17 cellular contexts compared by ENCODE assay signal in genomic region chr3:197491923-197492664, GRCh38.
DNase-seq lines count a peak whose midpoint lies in the region; ATAC-seq and TF ChIP-seq lines count a peak whose summit lies in the region.
"Had no signal": no experiment of that assay in that cellular context is flagged by ENCODE, and none has a peak within 500 bp of the region (broad histone marks: within the 10 kb centered on the region; RNA-seq: fewer than 3 reads in every experiment).

No MANE protein-coding gene starts in this region.

- no peaks in the 10 kb centered on the region for H3K4me1 Mint-ChIP-seq in WTC11
- no peaks in the 10 kb centered on the region for H3K4me1 Mint-ChIP-seq in activated T-helper 17 cell treated with anti-CD3 and anti-CD28 coated beads, Interleukin-2, amount 50 U/mL, for 72 hours

- no peak overlapping the region for H3K4me2 ChIP-seq in IMR-90 (ENCODE audit: low read depth, low read length)
- H3K4me2 ChIP-seq in trophoblast cell (ENCODE audit: low read length), result no peak overlapping the region
- H3K4me2 ChIP-seq: BLaER1 treated with 17β-estradiol and CSF1 and Interleukin-3, amounts not matched to agents 10 nM and 100 nM had no signal

- no peak overlapping the region for H4K8ac ChIP-seq in IMR-90 (ENCODE audit: low read depth in 2 of 2, low read length in 2 of 2)
- no peak overlapping the region for H4K8ac ChIP-seq in trophoblast cell (ENCODE audit: low read depth, low read length)

- no peak overlapping the region for H2AK9ac ChIP-seq in IMR-90 (replicated peaks; ENCODE audit: low read depth, low read length, poor library complexity)

- no peaks in the 10 kb centered on the region for H3K79me1 ChIP-seq in IMR-90 (ENCODE audit: low read depth in 1 of 2, low read length in 2 of 2)
- H3K79me1 ChIP-seq in trophoblast cell (ENCODE audit: low read length), result peaks cover 6% of the 10 kb centered on the region

- no peak overlapping the region for H4K12ac ChIP-seq in trophoblast cell (ENCODE audit: low read depth, low read length)

- WGBS in IMR-90 (ENCODE audit: extremely low coverage in 2 of 2, insufficient read length in 1 of 2), 2 experiments, result 100% methylated on average over 5 of the region's 12 CpGs; no CpG with 5 or more reads in 1 of the 2 experiments
- no CpG with 5 or more reads among the region's 12 CpGs for WGBS in trophoblast cell (ENCODE audit: extremely low coverage, insufficient coverage, insufficient read length)

- no peaks in the 10 kb centered on the region; the same call in none of the 2 replicates for H3K27me3 Mint-ChIP-seq in WTC11 (ENCODE audit: low read depth)
- peaks cover 4% of the 10 kb centered on the region for H3K27me3 Mint-ChIP-seq in activated T-helper 17 cell treated with anti-CD3 and anti-CD28 coated beads, Interleukin-2, amount 50 U/mL, for 72 hours

- peaks cover 13% of the 10 kb centered on the region for H3K4me1 ChIP-seq in IMR-90 (ENCODE audit: control insufficient read depth, insufficient read depth, low read length)
- H3K4me1 ChIP-seq in trophoblast cell (ENCODE audit: control insufficient read depth in 1 of 2, insufficient read depth in 2 of 2, low read length in 2 of 2), result peaks cover 15 to 19% of the 10 kb centered on the region in 2 experiments

- H3K9me3 Mint-ChIP-seq in WTC11, result no peaks in the 10 kb centered on the region
- H3K9me3 Mint-ChIP-seq in activated T-helper 17 cell treated with anti-CD3 and anti-CD28 coated beads, Interleukin-2, amount 50 U/mL, for 72 hours, result no peaks in the 10 kb centered on the region
- H3K9me3 Mint-ChIP-seq: CD8-positive, alpha-beta T cell had no signal

- intact Hi-C loops in IMR-90 (cut with micrococcal nuclease), result no loop called here
- intact Hi-C loops in Right ventricle myocardium inferior (cut with DNase I), result no loop called here

- dilution Hi-C loops in IMR-90 (cut with HindIII; ENCODE audit: low sequenced_read_pairs, unreplicated experiment), result no loop called here

- H3K56ac ChIP-seq in IMR-90 (ENCODE audit: extremely low read depth, insufficient read depth, low read length), result no peak overlapping the region

- no peak overlapping the region for H4K5ac ChIP-seq in IMR-90 (ENCODE audit: low read depth, low read length)

- CTCF ChIA-PET in IMR-90 (lab: Yijun Ruan, JAX) (no interaction called here), WTC11 (lab: Charles Lee) (interaction anchor here (1.4 kb wide), 1 partner anchor 107 kb away, joined by 4 read pairs; no protein-coding TSS in a partner anchor)

- H3K9ac ChIP-seq in IMR-90 (ENCODE audit: low read depth, low read length) (no peak overlapping the region), trophoblast cell (ENCODE audit: low read length) (no peak overlapping the region)
- H3K9ac ChIP-seq: BLaER1 treated with 17β-estradiol and CSF1 and Interleukin-3, amounts not matched to agents 10 nM and 100 nM had no signal

- H2BK5ac ChIP-seq in IMR-90 (ENCODE audit: low read depth, low read length, poor library complexity, severe bottlenecking) (no peak overlapping the region), trophoblast cell (ENCODE audit: low read depth, low read length, poor library complexity) (no peak overlapping the region)

- no peak overlapping the region for H3K27ac Mint-ChIP-seq in WTC11
- H3K27ac Mint-ChIP-seq in activated T-helper 17 cell treated with anti-CD3 and anti-CD28 coated beads, Interleukin-2, amount 50 U/mL, for 72 hours, result no peak overlapping the region
- H3K27ac Mint-ChIP-seq: CD8-positive, alpha-beta T cell had no signal

- H2BK20ac ChIP-seq in IMR-90 (ENCODE audit: low read depth, low read length), result no peak overlapping the region

- H3K9me1 ChIP-seq in IMR-90 (ENCODE audit: insufficient read depth, low read length), result peaks cover 16% of the 10 kb centered on the region

- TF ChIP-seq CTCF in IMR-90 (conservative IDR thresholded peaks at IDR 0.05; ENCODE audit: low read depth, low read length) (no peak), WTC11 (IDR thresholded peaks at IDR 0.05) (no peak)

- no peak for DNase-seq in IMR-90
- no peak for DNase-seq in WTC11 (ENCODE audit: low spot score)
- DNase-seq in left lobe of liver (ENCODE audit: low spot score), result no peak
- DNase-seq in trophoblast cell, result no peak
- DNase-seq in Right ventricle myocardium inferior (ENCODE audit: missing footprints), result no peak
- DNase-seq in NCI-H345 (lab: John Stamatoyannopoulos, UW), result no peak
- DNase-seq in NCI-H2107 treated with DMSO at 0.1 percent for 48 hours (lab: John Stamatoyannopoulos, UW; ENCODE audit: unreplicated experiment), result no peak
- DNase-seq: CD8-positive, alpha-beta T cell; KG1; NCI-H1417; NCI-H187; NCI-H2171; NCI-H446 treated with DMSO at 0.1 percent for 48 hours; NK-92 treated with Interleukin-12 subunit alpha and Interleukin-12 subunit beta, amount 100 ng/mL, for 24 hours; SHP77 had no signal

- H2AFZ ChIP-seq in IMR-90 (replicated peaks; ENCODE audit: low read length, poor library complexity), result no peak overlapping the region
- no peak overlapping the region for H2AFZ ChIP-seq in trophoblast cell (ENCODE audit: insufficient read depth, low read length, poor library complexity)

- TF ChIP-seq RAD21 in IMR-90 (IDR thresholded peaks at IDR 0.05; ENCODE audit: low read length), result no peak

- H3K18ac ChIP-seq in IMR-90 (ENCODE audit: low read depth, low read length) (no peak overlapping the region), trophoblast cell (ENCODE audit: low read length) (no peak overlapping the region)

- no peak overlapping the region for H3K14ac ChIP-seq in IMR-90 (replicated peaks; ENCODE audit: low read depth, low read length)
- H3K14ac ChIP-seq in trophoblast cell (ENCODE audit: low read length), result no peak overlapping the region

- no peaks in the 10 kb centered on the region for H3K79me2 ChIP-seq in trophoblast cell (ENCODE audit: control insufficient read depth, insufficient read depth, low read length, poor library complexity)

- H3K23ac ChIP-seq in IMR-90 (ENCODE audit: low read depth, low read length) (no peak overlapping the region), trophoblast cell (ENCODE audit: low read length) (no peak overlapping the region)

- POLR2A ChIA-PET in IMR-90 (lab: Charles Lee; ENCODE audit: unreplicated experiment), result no interaction called here
- POLR2A ChIA-PET in WTC11 (lab: Charles Lee), result no interaction called here

- H3K27ac ChIP-seq in IMR-90 (ENCODE audit: insufficient read depth, low read length), result no peak overlapping the region
- no peak overlapping the region for H3K27ac ChIP-seq in trophoblast cell (ENCODE audit: low read depth, low read length)
- H3K27ac ChIP-seq: BLaER1 treated with 17β-estradiol and CSF1 and Interleukin-3, amounts not matched to agents 10 nM and 100 nM had no signal

- H4K91ac ChIP-seq in IMR-90 (ENCODE audit: insufficient read depth, low read depth, low read length) (no peak overlapping the region), trophoblast cell (ENCODE audit: low read depth, low read length) (no peak overlapping the region)

- 0 out of 2 replicates have a peak overlapping the region, but pooled peaks have one; percentile 1 for H2AK5ac ChIP-seq in IMR-90 (ENCODE audit: low read depth, low read length)
- H2AK5ac ChIP-seq in trophoblast cell (ENCODE audit: low read length), result no peak overlapping the region

- H4K20me1 ChIP-seq in IMR-90 (ENCODE audit: insufficient read depth, low read length), result peaks cover 5% of the 10 kb centered on the region; the same call in 1 of the 2 replicates

- H2BK120ac ChIP-seq in IMR-90 (ENCODE audit: low read depth, low read length) (no peak overlapping the region), trophoblast cell (ENCODE audit: insufficient read depth, low read length, poor library complexity) (no peak overlapping the region)

- H2BK15ac ChIP-seq in IMR-90 (ENCODE audit: low read depth, low read length), result no peak overlapping the region

- no peak for TF ChIP-seq POLR2A in IMR-90 (IDR thresholded peaks at IDR 0.05; ENCODE audit: low read depth, low read length)

- in situ Hi-C loops in IMR-90 (cut with MboI; ENCODE audit: low sequenced_read_pairs), result no loop called here

- H3K36me3 ChIP-seq in IMR-90 (ENCODE audit: control insufficient read depth, insufficient read depth, low read length), result no peaks in the 10 kb centered on the region
- no peaks in the 10 kb centered on the region for H3K36me3 ChIP-seq in trophoblast cell (ENCODE audit: control insufficient read depth in 1 of 2, insufficient read depth in 2 of 2, low read length in 2 of 2)
- H3K36me3 ChIP-seq: BLaER1 treated with 17β-estradiol and CSF1 and Interleukin-3, amounts not matched to agents 10 nM and 100 nM had no signal

- H3K27me3 ChIP-seq in IMR-90 (ENCODE audit: control insufficient read depth, insufficient read depth, low read length) (0 out of 2 replicates have a peak, but pooled peaks cover 5% of the 10 kb centered on the region), trophoblast cell (ENCODE audit: insufficient read depth, low read length) (no peaks in the 10 kb centered on the region)

- no peaks in the 10 kb centered on the region for H3K36me3 Mint-ChIP-seq in WTC11
- no peaks in the 10 kb centered on the region for H3K36me3 Mint-ChIP-seq in activated T-helper 17 cell treated with anti-CD3 and anti-CD28 coated beads, Interleukin-2, amount 50 U/mL, for 72 hours (ENCODE audit: low read depth)
- H3K36me3 Mint-ChIP-seq: CD8-positive, alpha-beta T cell had no signal

- H3K4me3 ChIP-seq in IMR-90 (ENCODE audit: insufficient read depth, low read depth, low read length) (no peak overlapping the region), trophoblast cell (ENCODE audit: low read depth, low read length) (no peak overlapping the region)
- H3K4me3 ChIP-seq: BLaER1 treated with 17β-estradiol and CSF1 and Interleukin-3, amounts not matched to agents 10 nM and 100 nM had no signal

- BruUV-seq in IMR-90 (replicated peaks; lab: Mats Ljungman, UMichigan), result no TSS peak

- H3K9me3 ChIP-seq in IMR-90 (ENCODE audit: control insufficient read depth, insufficient read depth, low read length), result no peaks in the 10 kb centered on the region
- H3K9me3 ChIP-seq in trophoblast cell (ENCODE audit: insufficient read depth, low read depth, low read length), result no peaks in the 10 kb centered on the region
- H3K9me3 ChIP-seq: BLaER1 treated with 17β-estradiol and CSF1 and Interleukin-3, amounts not matched to agents 10 nM and 100 nM had no signal

- H3K4ac ChIP-seq in IMR-90 (ENCODE audit: low read depth, low read length) (no peak overlapping the region), trophoblast cell (ENCODE audit: low read depth, low read length) (no peak overlapping the region)

- no peak overlapping the region for H3K4me3 Mint-ChIP-seq in WTC11
- no peak overlapping the region for H3K4me3 Mint-ChIP-seq in activated T-helper 17 cell treated with anti-CD3 and anti-CD28 coated beads, Interleukin-2, amount 50 U/mL, for 72 hours
- H3K4me3 Mint-ChIP-seq: CD8-positive, alpha-beta T cell had no signal

- H2BK12ac ChIP-seq in trophoblast cell (ENCODE audit: low read length), result peak overlapping the region; percentile 16

- ATAC-seq in IMR-90 (ENCODE audit: low read depth), result no peak
- ATAC-seq in WTC11, result no peak
- peak; percentile 50 for ATAC-seq in left lobe of liver
- ATAC-seq in Right ventricle myocardium inferior, result no peak
- ATAC-seq in activated T-helper 17 cell treated with anti-CD3 and anti-CD28 coated beads, Interleukin-2, amount 50 U/mL, for 72 hours (replicated peaks), result no peak
- ATAC-seq: CD8-positive, alpha-beta T cell had no signal

TF ChIP-seq in IMR-90, 13 proteins besides CTCF, POLR2A, EP300 and RAD21 (continues in another document):
- no peak for TF ChIP-seq NFE2L2 (IDR thresholded peaks at IDR 0.05; ENCODE audit: low read depth, low read length)
